Comparison of ENCODE assay signal across 21 cellular contexts in the genomic region with DNA sequence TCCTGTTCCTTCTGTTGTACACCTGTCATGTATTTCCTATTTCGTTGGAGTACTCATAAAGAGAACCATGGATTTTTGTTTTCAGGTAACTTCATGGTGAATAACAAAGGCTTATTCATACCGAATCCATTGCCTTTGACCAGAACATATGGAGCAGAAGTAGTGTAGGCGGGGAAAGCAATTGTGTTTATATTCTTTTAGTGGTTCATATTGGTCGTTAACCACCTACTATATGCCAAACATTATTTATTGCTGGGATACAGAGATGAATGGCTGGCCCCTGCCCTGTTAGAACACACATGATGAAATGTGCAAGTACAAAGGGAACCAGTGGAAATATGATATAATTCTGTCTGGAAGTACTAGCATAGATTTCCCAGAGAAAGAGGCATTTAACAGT.
"Had no signal": no experiment of that assay in that cellular context is flagged by ENCODE, and none has a peak within 500 bp of the region (broad histone marks: within the 10 kb centered on the region; RNA-seq: fewer than 3 reads in every experiment).

No MANE protein-coding gene starts in this region.

- DNase-seq: colonic mucosa; effector CD8-positive, alpha-beta T cell; endodermal cell; foreskin fibroblast; heart left ventricle; kidney; left lung; mesenchymal stem cell; naive thymus-derived CD4-positive, alpha-beta T cell; nephron progenitor cell; nucleus accumbens; psoas muscle; right cardiac atrium; sigmoid colon; stimulated activated CD4-positive, alpha-beta T cell treated with anti-CD3 and anti-CD28 coated beads, Interleukin-4, amount 100 ng/mL, for 4 hours; stimulated activated naive B cell treated with anti-CD40 and anti-IgM and Interleukin-4, amounts not matched to agents 10 μg/mL and 1 μg/mL and 100 μg/mL, for 72 hours; upper lobe of right lung; uterus had no signal

- H3K4me1 Mint-ChIP-seq: endodermal cell, mesothelial cell of epicardium, nephron progenitor cell had no signal

- H3K27ac Mint-ChIP-seq: dendritic cell treated with granulocyte-macrophage colony-stimulating factor and Interleukin-4, amounts not matched to agents 40 ng/mL and 50 ng/mL, for 4 days; endodermal cell; mesothelial cell of epicardium; naive thymus-derived CD4-positive, alpha-beta T cell; nephron progenitor cell; stimulated activated naive B cell treated with anti-CD40 and anti-IgM and Interleukin-4, amounts not matched to agents 10 μg/mL and 1 μg/mL and 100 μg/mL, for 72 hours; stimulated activated naive CD8-positive, alpha-beta T cell treated with anti-CD3 and anti-CD28 coated beads, Interleukin-15, Interleukin-2, amounts not matched to agents 100 ng/mL and 50 ng/mL, for 24 hours had no signal

- H3K9me3 Mint-ChIP-seq: stimulated activated naive CD8-positive, alpha-beta T cell treated with anti-CD3 and anti-CD28 coated beads, Interleukin-15, Interleukin-2, amounts not matched to agents 100 ng/mL and 50 ng/mL, for 24 hours had no signal

- FAIRE-seq: kidney had no signal

- H3K27me3 Mint-ChIP-seq: naive thymus-derived CD4-positive, alpha-beta T cell; stimulated activated naive B cell treated with anti-CD40 and anti-IgM and Interleukin-4, amounts not matched to agents 10 μg/mL and 1 μg/mL and 100 μg/mL, for 72 hours; stimulated activated naive CD8-positive, alpha-beta T cell treated with anti-CD3 and anti-CD28 coated beads, Interleukin-15, Interleukin-2, amounts not matched to agents 100 ng/mL and 50 ng/mL, for 24 hours had no signal

- H3K4me3 Mint-ChIP-seq: dendritic cell treated with granulocyte-macrophage colony-stimulating factor and Interleukin-4, amounts not matched to agents 40 ng/mL and 50 ng/mL, for 4 days; endodermal cell; mesothelial cell of epicardium; naive thymus-derived CD4-positive, alpha-beta T cell; nephron progenitor cell; stimulated activated naive B cell treated with anti-CD40 and anti-IgM and Interleukin-4, amounts not matched to agents 10 μg/mL and 1 μg/mL and 100 μg/mL, for 72 hours; stimulated activated naive CD8-positive, alpha-beta T cell treated with anti-CD3 and anti-CD28 coated beads, Interleukin-15, Interleukin-2, amounts not matched to agents 100 ng/mL and 50 ng/mL, for 24 hours had no signal
